8 cellular contexts compared by ENCODE assay signal in genomic region chr21:34073749-34074282, GRCh38. TPM values are rescaled to one million over a fixed set of nuclear protein-coding genes. Genes with fewer than 3 reads are reported as not detected.
DNase-seq lines count a peak whose midpoint lies in the region; ATAC-seq, FAIRE-seq and TF ChIP-seq lines count a peak whose summit lies in the region.

No MANE protein-coding gene starts in this region.

- H3K4me2 ChIP-seq in GM12878 (ENCODE audit: control insufficient read depth, insufficient read depth), result peak overlapping the region; percentile 35

- CTCF ChIA-PET in A673 (lab: Charles Lee), result no interaction called here
- CTCF ChIA-PET in GM12878 (lab: Yijun Ruan, JAX), result interaction anchor here (1.2 to 2.7 kb wide), 2 partner anchors 150 to 274 kb away, joined by 4 to 11 read pairs; no protein-coding TSS in a partner anchor

- in situ Hi-C loops in GM12878 (cut with MboI), result loop anchor here (5.0 kb wide), 1 partner anchor 127 kb away; no protein-coding TSS in a partner anchor

- DNase-seq in A673 (ENCODE audit: low spot score) (peak; percentile 51), SJCRH30 (peak; percentile 35 to 51), GM12878 (ENCODE audit: low read depth, low spot score) (no peak), small intestine (peak; percentile 48), SHP77 treated with DMSO at 0.1 percent for 48 hours (lab: John Stamatoyannopoulos, UW) (no peak)

- peak overlapping the region; percentile 83 for H3K9ac ChIP-seq in GM12878 (ENCODE audit: control insufficient read depth, insufficient read depth, low read length)

- intact Hi-C loops in A673 (cut with micrococcal nuclease; ENCODE audit: unreplicated experiment) (no loop called here), GM12878 (cut with micrococcal nuclease; ENCODE audit: unreplicated experiment) (loop anchor here (2.0 kb wide), 2 partner anchors 53 to 121 kb away; no protein-coding TSS in a partner anchor)

- 2% methylated on average over 29 of the region's 95 CpGs for WGBS in GM12878 (ENCODE audit: insufficient coverage, insufficient replicate concordance, low lambda C conversion rate, missing lambda C conversion rate)
- 0 to 1% (median 1%) methylated on average over 35 to 95 of the region's 95 CpGs for WGBS in small intestine, 3 donors

- H3K27me3 ChIP-seq in A673 (replicated peaks; ENCODE audit: insufficient read depth, low read depth, low read length, poor library complexity) (no peaks in the 10 kb centered on the region), SJCRH30 (no peaks in the 10 kb centered on the region), GM12878 (replicated peaks in 1 of 2; ENCODE audit: control insufficient read depth in 2 of 2, insufficient read depth in 2 of 2, low read length in 1 of 2) (no peaks in the 10 kb centered on the region), small intestine (ENCODE audit: control insufficient read depth in 2 of 2, insufficient read depth in 2 of 2, low read length in 2 of 2) (no peaks in the 10 kb centered on the region)

- no peak for TF ChIP-seq EP300 in GM12878 (IDR thresholded peaks at IDR 0.05; ENCODE audit: borderline replicate concordance in 1 of 2, control insufficient read depth in 1 of 2, low read depth in 2 of 2, low read length in 2 of 2)

- RAD21 ChIA-PET in GM12878 (lab: Charles Lee; ENCODE audit: unreplicated experiment), result interaction anchor here (0.6 to 7.0 kb wide), 9 partner anchors 31 to 869 kb away, joined by 3 to 51 read pairs (median 5); no protein-coding TSS in a partner anchor

- TF ChIP-seq RAD21 in GM12878 (IDR thresholded peaks at IDR 0.05; ENCODE audit: insufficient read depth, low read depth, low read length), result no peak

- SMC1A ChIA-PET in GM12878 (lab: Charles Lee; ENCODE audit: uncharacterized antibody, unreplicated experiment), result interaction anchor here (0.8 to 6.8 kb wide), 8 partner anchors 13 to 150 kb away, joined by 3 to 118 read pairs (median 5); no protein-coding TSS in a partner anchor

- no peak for TF ChIP-seq CTCF in A673 (conservative IDR thresholded peaks at IDR 0.05; ENCODE audit: low read depth, low read length)
- no peak for TF ChIP-seq CTCF in GM12878 (IDR thresholded peaks at IDR 0.05 in 2 of 3, conservative IDR thresholded peaks at IDR 0.05 in 1 of 3; ENCODE audit: control insufficient read depth in 2 of 3, extremely low read depth in 1 of 3, insufficient read depth in 1 of 3, low read depth in 3 of 3, low read length in 3 of 3)

- peak overlapping the region; percentile 74 for H3K27ac ChIP-seq in A673 (ENCODE audit: low read depth, low read length, poor library complexity, severe bottlenecking)
- peak overlapping the region; percentile 62 for H3K27ac ChIP-seq in SJCRH30
- H3K27ac ChIP-seq in GM12878 (ENCODE audit: control insufficient read depth, insufficient read depth), result peak overlapping the region; percentile 72
- peak overlapping the region; percentile 79 to 90 for H3K27ac ChIP-seq in small intestine (ENCODE audit: low read depth in 1 of 2, low read length in 1 of 2)

- peak overlapping the region; percentile 80 for H2AFZ ChIP-seq in GM12878 (ENCODE audit: control insufficient read depth, low read depth, low read length)

- H3K4me3 ChIP-seq in A673 (ENCODE audit: low read depth, low read length, poor library complexity, severe bottlenecking), result peak overlapping the region; percentile 56
- H3K4me3 ChIP-seq in SJCRH30, result peak overlapping the region; percentile 99
- peak overlapping the region; percentile 91 for H3K4me3 ChIP-seq in GM12878
- H3K4me3 ChIP-seq in iPS-18c (ENCODE audit: insufficient read depth, low read depth, low read length), result peak overlapping the region; percentile 82
- peak overlapping the region; percentile 81 to 87 for H3K4me3 ChIP-seq in small intestine (ENCODE audit: low read depth in 1 of 2, low read length in 2 of 2)

- no peak for TF ChIP-seq POLR2A in GM12878 (IDR thresholded peaks at IDR 0.05; ENCODE audit: low read depth, low read length)

- BruUV-seq in A673 (replicated peaks; lab: Mats Ljungman, UMichigan), result no TSS peak
- BruUV-seq in GM12878 (replicated peaks; lab: Mats Ljungman, UMichigan), result no TSS peak

- POLR2A ChIA-PET in A673 (lab: Charles Lee; ENCODE audit: low non-redundant PET), result interaction anchor here (0.6 kb wide), 1 partner anchor 125 kb away, joined by 4 read pairs; no protein-coding TSS in a partner anchor
- POLR2A ChIA-PET in GM12878 (lab: Charles Lee), result interaction anchor here (0.7 to 2.0 kb wide), 10 partner anchors 30 to 150 kb away, joined by 3 to 6 read pairs (median 3); no protein-coding TSS in a partner anchor

- no peaks in the 10 kb centered on the region for H4K20me1 ChIP-seq in GM12878 (ENCODE audit: control insufficient read depth, insufficient read depth)

- ATAC-seq in GM18520 (IDR thresholded peaks at IDR 0.05; ENCODE audit: unreplicated experiment) (peak; percentile 49), HG02973 (IDR thresholded peaks at IDR 0.05; ENCODE audit: unreplicated experiment) (peak; percentile 31), GM12878 (peak; percentile 40)

- peaks cover 52% of the 10 kb centered on the region for H3K79me2 ChIP-seq in GM12878 (ENCODE audit: control insufficient read depth, insufficient read depth, low read length)

- FAIRE-seq in GM12878 (lab: Jason Lieb, UNC) (no peak), small intestine (lab: Jason Lieb, UNC) (no peak)

- no peaks in the 10 kb centered on the region for H3K9me3 ChIP-seq in A673 (ENCODE audit: low read depth, low read length, poor library complexity, severe bottlenecking)
- H3K9me3 ChIP-seq in SJCRH30 (replicated peaks), result no peaks in the 10 kb centered on the region
- no peaks in the 10 kb centered on the region for H3K9me3 ChIP-seq in GM12878 (replicated peaks; ENCODE audit: control insufficient read depth, insufficient read depth, low read length)
- H3K9me3 ChIP-seq in iPS-18c (ENCODE audit: control insufficient read depth, insufficient read depth, low read length), result no peaks in the 10 kb centered on the region
- no peaks in the 10 kb centered on the region for H3K9me3 ChIP-seq in small intestine (ENCODE audit: control insufficient read depth, low read depth)

- H3K36me3 ChIP-seq in A673 (ENCODE audit: insufficient read depth, low read length, poor library complexity, severe bottlenecking), result peaks cover 9% of the 10 kb centered on the region
- H3K36me3 ChIP-seq in SJCRH30, result no peaks in the 10 kb centered on the region; the same call in 1 of the 2 replicates
- H3K36me3 ChIP-seq in GM12878 (ENCODE audit: control insufficient read depth in 2 of 2, insufficient read depth in 2 of 2, low read length in 1 of 2), result no peaks in the 10 kb centered on the region; a peak in 1 of 4 replicates
- no peaks in the 10 kb centered on the region for H3K36me3 ChIP-seq in small intestine (ENCODE audit: control insufficient read depth in 2 of 2, insufficient read depth in 2 of 2, low read length in 2 of 2)

- peaks cover 19% of the 10 kb centered on the region for H3K4me1 ChIP-seq in A673 (ENCODE audit: insufficient read depth, low read length, poor library complexity, severe bottlenecking)
- H3K4me1 ChIP-seq in SJCRH30, result peaks cover 12% of the 10 kb centered on the region
- peaks cover 11% of the 10 kb centered on the region for H3K4me1 ChIP-seq in GM12878 (ENCODE audit: control insufficient read depth, insufficient read depth, low read length)
- peaks cover 0 to 9% of the 10 kb centered on the region in 2 donors for H3K4me1 ChIP-seq in small intestine (ENCODE audit: control insufficient read depth in 2 of 2, insufficient read depth in 1 of 2, low read depth in 1 of 2, low read length in 1 of 2)

RNA-seq across cellular contexts. Expression of gene MRPS6, which starts 0.4 kb away (rescaled TPM):
- 99.7 and 115 TPM in 2 replicates for total RNA-seq in A673 (2021)
- 28.0 and 32.6 TPM in 2 replicates for total RNA-seq in SJCRH30 (2014; rRNA removed; shearing (Covaris generic))
- total RNA-seq in GM12878 (2013; cell fraction: nucleolus; rRNA removed), result 47.5 and 49.3 TPM in 2 replicates
- total RNA-seq in GM12878 (2014; rRNA removed), result 32.5 and 37.3 TPM in 2 replicates
- 39.8 and 41.0 TPM in 2 replicates for total RNA-seq in GM12878 (2014; rRNA removed; fragmentation: Illumina TruSeq; extraction: Trizol)
- total RNA-seq in GM12878 (2021), result 97.0 and 101 TPM in 2 replicates
- polyA plus RNA-seq in GM12878 (2011; ENCODE audit: low read depth), result 58.7 TPM
- polyA plus RNA-seq in GM12878 (2011; rRNA removed), result 45.1 and 61.3 TPM in 2 replicates
- polyA plus RNA-seq in GM12878 (2011; cell fraction: cytosol; rRNA removed), result 39.0 and 43.6 TPM in 2 replicates
- polyA plus RNA-seq in GM12878 (2011; cell fraction: nucleus; rRNA removed), result 67.4 and 71.1 TPM in 2 replicates
- polyA plus RNA-seq in GM12878 (2012), result 74.7 and 85.0 TPM in 2 replicates
- polyA plus RNA-seq in GM12878 (2014; fragmentation: Illumina TruSeq; extraction: Trizol), result 107 TPM in 2 replicates
- polyA plus RNA-seq in GM12878 (2014; fragmentation: Nextera tagmentation; extraction: Ambion mirVana), result 10 to 100 TPM; 55.6 to 95.2 TPM
- polyA plus RNA-seq in GM12878 (2014; rRNA removed), result 61.5 and 85.5 TPM in 2 replicates
- 100 to 1,000 TPM; 228 to 232 TPM for polyA plus RNA-seq in GM12878 (2016; fragmentation: Nextera tagmentation; extraction: Ambion mirVana)
- 23.5 and 29.5 TPM in 2 replicates for polyA minus RNA-seq in GM12878 (2011; rRNA and poly(A)+ RNA removed)
- 5.1 and 10.1 TPM in 2 replicates for polyA minus RNA-seq in GM12878 (2011; cell fraction: cytosol; rRNA and poly(A)+ RNA removed)
- 46.3 and 56.4 TPM in 2 replicates for polyA minus RNA-seq in GM12878 (2011; cell fraction: nucleus; rRNA and poly(A)+ RNA removed)
- polyA plus RNA-seq in small intestine, result 10 to 100 TPM; 47.0 to 59.7 (median 57.8) TPM

RNA-seq across cellular contexts. Expression of gene SLC5A3, which starts 0.4 kb away (rescaled TPM):
- total RNA-seq in A673 (2021), result 18.4 and 20.5 TPM in 2 replicates
- total RNA-seq in SJCRH30 (2014; rRNA removed; shearing (Covaris generic)), result 7.9 and 9.4 TPM in 2 replicates
- 279 and 285 TPM in 2 replicates for total RNA-seq in GM12878 (2013; cell fraction: nucleolus; rRNA removed)
- total RNA-seq in GM12878 (2014; rRNA removed), result 17.5 and 22.0 TPM in 2 replicates
- 21.4 and 25.7 TPM in 2 replicates for total RNA-seq in GM12878 (2014; rRNA removed; fragmentation: Illumina TruSeq; extraction: Trizol)
- 20.6 and 20.9 TPM in 2 replicates for total RNA-seq in GM12878 (2021)
- polyA plus RNA-seq in GM12878 (2011; ENCODE audit: low read depth), result 3.3 TPM
- polyA plus RNA-seq in GM12878 (2011; rRNA removed), result 19.7 and 34.3 TPM in 2 replicates
- polyA plus RNA-seq in GM12878 (2011; cell fraction: cytosol; rRNA removed), result 6.1 and 9.4 TPM in 2 replicates
- 19.8 and 25.4 TPM in 2 replicates for polyA plus RNA-seq in GM12878 (2011; cell fraction: nucleus; rRNA removed)
- polyA plus RNA-seq in GM12878 (2012), result 6.0 and 8.3 TPM in 2 replicates
- 14.7 and 18.7 TPM in 2 replicates for polyA plus RNA-seq in GM12878 (2014; fragmentation: Illumina TruSeq; extraction: Trizol)
- polyA plus RNA-seq in GM12878 (2014; fragmentation: Nextera tagmentation; extraction: Ambion mirVana), result 1 to 10 TPM; 3.3 to 4.7 TPM
- polyA plus RNA-seq in GM12878 (2014; rRNA removed), result 7.8 and 9.2 TPM in 2 replicates
- polyA plus RNA-seq in GM12878 (2016; fragmentation: Nextera tagmentation; extraction: Ambion mirVana), result 1 to 10 TPM; 6.9 to 8.1 TPM
- polyA minus RNA-seq in GM12878 (2011; rRNA and poly(A)+ RNA removed), result 39.7 and 42.4 TPM in 2 replicates
- polyA minus RNA-seq in GM12878 (2011; cell fraction: cytosol; rRNA and poly(A)+ RNA removed), result 12.6 and 15.2 TPM in 2 replicates
- 58.9 and 71.1 TPM in 2 replicates for polyA minus RNA-seq in GM12878 (2011; cell fraction: nucleus; rRNA and poly(A)+ RNA removed)
- 1 to 10 TPM in 1 of 3 donors, under 1 TPM in 2; 0.54 to 2.2 (median 0.89) TPM for polyA plus RNA-seq in small intestine

Comparison
In these comparisons a context has a peak if more than half of its experiments do, and no peak if none do; other contexts are left out.
1. DNase-seq: peak in A673 (single experiment), SJCRH30 (2 of 2) and small intestine (single experiment); none in GM12878 (single experiment) and SHP77 treated with DMSO at 0.1 percent for 48 hours (single experiment).
2. Peak in every context shown above with its lines, with median percentiles within 50 percentile points of each other: H3K27ac ChIP-seq, H3K4me3 ChIP-seq and ATAC-seq.